In the genomic region with DNA sequence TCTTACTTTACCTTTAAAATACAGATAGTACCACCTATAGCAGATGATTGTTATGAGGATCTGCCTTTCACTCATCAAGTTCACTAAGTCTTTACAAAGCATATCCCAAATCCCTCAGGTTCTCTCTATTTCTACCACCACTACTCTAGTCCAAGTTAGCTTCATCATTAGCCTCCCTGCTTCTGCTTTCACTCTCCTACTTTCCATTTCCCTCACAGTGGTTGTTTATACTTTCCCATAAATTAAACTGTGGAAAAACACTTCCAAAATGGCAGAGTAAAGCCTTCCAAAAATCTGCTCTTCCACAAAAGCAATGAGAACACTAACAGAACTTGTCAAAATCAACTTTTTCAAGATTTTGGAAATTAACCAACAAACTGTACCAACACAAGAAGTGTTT, we compare ENCODE assay signal across 15 cellular contexts.
DNase-seq lines count a peak whose midpoint lies in the region; ATAC-seq and TF ChIP-seq lines count a peak whose summit lies in the region.
"Had no signal": no experiment of that assay in that cellular context is flagged by ENCODE, and none has a peak within 500 bp of the region (broad histone marks: within the 10 kb centered on the region; RNA-seq: fewer than 3 reads in every experiment).

No MANE protein-coding gene starts in this region.

- peaks cover 24% of the 10 kb centered on the region for H3K4me1 Mint-ChIP-seq in endodermal cell
- H3K4me1 Mint-ChIP-seq: IgD-negative memory B cell had no signal

- in situ Hi-C loops in transverse colon (cut with MboI; ENCODE audit: low pct_ligation_motif_present in 1 of 4, low pct_unique_long_range_greater_than_20kb in 1 of 4, low sequenced_read_pairs in 3 of 4): loop anchor here in 3 of 4 donors (10.0 to 25.0 kb wide), 4 partner anchors 227 to 430 kb away; no protein-coding TSS in a partner anchor

- H3K27me3 Mint-ChIP-seq in endodermal cell (ENCODE audit: insufficient read depth): no peaks in the 10 kb centered on the region

- TF ChIP-seq POLR2A in transverse colon (IDR thresholded peaks at IDR 0.05): no peak

- TF ChIP-seq EP300 in transverse colon (IDR thresholded peaks at IDR 0.05; ENCODE audit: low read depth): no peak

- ATAC-seq in GM21367 (IDR thresholded peaks at IDR 0.05; ENCODE audit: unreplicated experiment): no peak
- no peak for ATAC-seq in HG03139 (IDR thresholded peaks at IDR 0.05; ENCODE audit: unreplicated experiment)
- ATAC-seq: A549, GM12878 had no signal

- H3K4me3 ChIP-seq in HUES48 (ENCODE audit: low read depth, low read length) (no peak overlapping the region), endodermal cell (ENCODE audit: low read length) (no peak overlapping the region), mesodermal cell (ENCODE audit: extremely low read depth, insufficient read depth, low read length, poor library complexity, severe bottlenecking) (no peak overlapping the region), transverse colon (no peak overlapping the region)
- H3K4me3 ChIP-seq: A549, GM12878 had no signal

- no peak for TF ChIP-seq CTCF in endodermal cell (conservative IDR thresholded peaks at IDR 0.05)
- no peak for TF ChIP-seq CTCF in transverse colon (IDR thresholded peaks at IDR 0.05)

- intact Hi-C loops in transverse colon (cut with DNase I; ENCODE audit: low total_unique reads): no loop called here

- DNase-seq in endodermal cell (no peak), transverse colon (no peak), amniotic stem cell (lab: John Stamatoyannopoulos, UW) (no peak)
- DNase-seq: H9, NCI-H1436 treated with DMSO at 0.1 percent for 48 hours, NCI-H2081, NCI-H2227 treated with DMSO at 0.1 percent for 48 hours, NCI-H526 had no signal

- no peaks in the 10 kb centered on the region for H3K9me3 Mint-ChIP-seq in endodermal cell
- H3K9me3 Mint-ChIP-seq: IgD-negative memory B cell had no signal

- H3K9me3 ChIP-seq in HUES48 (ENCODE audit: control insufficient read depth, insufficient read depth, low read length) (no peaks in the 10 kb centered on the region), endodermal cell (ENCODE audit: control insufficient read depth, low read length) (no peaks in the 10 kb centered on the region), mesodermal cell (ENCODE audit: control insufficient read depth, low read length) (no peaks in the 10 kb centered on the region), transverse colon (no peaks in the 10 kb centered on the region)
- H3K9me3 ChIP-seq: A549 had no signal

- H3K27ac Mint-ChIP-seq in endodermal cell: peak overlapping the region; percentile 27
- H3K27ac Mint-ChIP-seq: IgD-negative memory B cell had no signal

- no peaks in the 10 kb centered on the region for H3K27me3 ChIP-seq in HUES48 (ENCODE audit: control insufficient read depth, insufficient read depth, low read length)
- no peaks in the 10 kb centered on the region for H3K27me3 ChIP-seq in endodermal cell (ENCODE audit: control insufficient read depth, insufficient read depth, low read length, poor library complexity, severe bottlenecking)
- no peaks in the 10 kb centered on the region for H3K27me3 ChIP-seq in transverse colon

- H3K4me1 ChIP-seq in HUES48 (ENCODE audit: control insufficient read depth, insufficient read depth, low read length) (peaks cover 13% of the 10 kb centered on the region), endodermal cell (ENCODE audit: control insufficient read depth, insufficient read depth, low read length) (no peaks in the 10 kb centered on the region), mesodermal cell (ENCODE audit: control insufficient read depth, insufficient read depth, low read length, poor library complexity, severe bottlenecking) (peaks cover 2% of the 10 kb centered on the region), transverse colon (peaks cover 0 to 17% (median 6%) of the 10 kb centered on the region in 4 donors)
- H3K4me1 ChIP-seq: A549 had no signal

- H3K9ac ChIP-seq in HUES48 (ENCODE audit: low read depth, low read length): no peak overlapping the region
- H3K9ac ChIP-seq in endodermal cell (ENCODE audit: extremely low read depth, low read length, poor library complexity, severe bottlenecking): no peak overlapping the region

- H3K36me3 ChIP-seq in HUES48 (ENCODE audit: control insufficient read depth, insufficient read depth, low read length): no peaks in the 10 kb centered on the region
- H3K36me3 ChIP-seq in endodermal cell (ENCODE audit: control insufficient read depth, insufficient read depth, low read length): no peaks in the 10 kb centered on the region
- H3K36me3 ChIP-seq in mesodermal cell (ENCODE audit: control insufficient read depth, insufficient read depth, low read length): no peaks in the 10 kb centered on the region
- H3K36me3 ChIP-seq in transverse colon: no peaks in the 10 kb centered on the region

- no peak overlapping the region for H3K4me3 Mint-ChIP-seq in endodermal cell
- H3K4me3 Mint-ChIP-seq: H9, IgD-negative memory B cell had no signal

- peak overlapping the region; percentile 22 for H3K27ac ChIP-seq in HUES48 (ENCODE audit: low read depth, low read length)
- no peak overlapping the region for H3K27ac ChIP-seq in endodermal cell (ENCODE audit: low read depth, low read length)
- peak overlapping the region; percentile 53 for H3K27ac ChIP-seq in mesodermal cell (ENCODE audit: low read depth, low read length, severe bottlenecking)
- peak overlapping the region; percentile 42 to 61 (median 52) for H3K27ac ChIP-seq in transverse colon
- H3K27ac ChIP-seq: A549 had no signal

- H3K36me3 Mint-ChIP-seq in endodermal cell (ENCODE audit: low read depth): peaks cover 3% of the 10 kb centered on the region
